28 cellular contexts compared by ENCODE assay signal in the genomic region with DNA sequence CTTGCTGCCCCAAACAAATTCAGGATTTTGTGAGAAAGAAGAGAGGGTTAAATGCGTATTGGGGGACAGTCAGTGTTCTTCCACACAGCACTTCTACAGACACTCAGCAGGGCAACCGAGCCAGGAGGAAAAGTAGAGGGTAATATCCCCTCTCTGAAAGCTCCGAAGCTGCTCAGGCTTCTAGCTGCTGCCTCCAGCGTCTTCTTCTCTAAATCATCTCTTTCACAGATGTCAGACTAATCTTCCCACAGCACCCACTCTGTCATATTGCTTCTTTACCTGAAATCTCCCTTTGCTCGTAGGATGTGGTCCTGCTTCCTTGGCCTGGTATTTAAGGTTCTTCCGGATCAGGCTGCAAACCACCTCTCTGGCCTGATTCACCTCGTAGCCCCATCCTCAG.
DNase-seq lines count a peak whose midpoint lies in the region; ATAC-seq, FAIRE-seq and TF ChIP-seq lines count a peak whose summit lies in the region.
"Had no signal": no experiment of that assay in that cellular context is flagged by ENCODE, and none has a peak within 500 bp of the region (broad histone marks: within the 10 kb centered on the region; RNA-seq: fewer than 3 reads in every experiment).

No MANE protein-coding gene starts in this region.

- BruUV-seq in IMR-90 (replicated peaks; lab: Mats Ljungman, UMichigan) (no TSS peak), K562 (replicated peaks; lab: Mats Ljungman, UMichigan) (no TSS peak)

- H3K36me3 ChIP-seq in IMR-90 (ENCODE audit: control insufficient read depth, insufficient read depth, low read length) (no peaks in the 10 kb centered on the region), K562 (ENCODE audit: control insufficient read depth, insufficient read depth, low read length) (no peaks in the 10 kb centered on the region), thoracic aorta (no peaks in the 10 kb centered on the region), thyroid gland (no peaks in the 10 kb centered on the region)
- H3K36me3 ChIP-seq: BLaER1, HAP-1, Peyer's patch had no signal

- no peak overlapping the region for H2AFZ ChIP-seq in IMR-90 (replicated peaks; ENCODE audit: low read length, poor library complexity)
- no peak overlapping the region for H2AFZ ChIP-seq in K562 (ENCODE audit: low read depth, low read length)
- H2AFZ ChIP-seq: GM23248 had no signal

- H3K27me3 ChIP-seq in IMR-90 (ENCODE audit: control insufficient read depth, insufficient read depth, low read length), result no peaks in the 10 kb centered on the region
- no peaks in the 10 kb centered on the region for H3K27me3 ChIP-seq in K562 (ENCODE audit: control insufficient read depth in 2 of 2, insufficient read depth in 2 of 2, low read length in 2 of 2)
- no peaks in the 10 kb centered on the region for H3K27me3 ChIP-seq in thoracic aorta (replicated peaks; ENCODE audit: insufficient read depth)
- no peaks in the 10 kb centered on the region for H3K27me3 ChIP-seq in thyroid gland
- H3K27me3 ChIP-seq: BLaER1, Peyer's patch had no signal

- H2AK9ac ChIP-seq in IMR-90 (replicated peaks; ENCODE audit: low read depth, low read length, poor library complexity), result no peak overlapping the region

- no peaks in the 10 kb centered on the region for H3K79me2 ChIP-seq in K562 (ENCODE audit: control insufficient read depth, insufficient read depth, low read length)

- 91% methylated on average over 3 of the region's 7 CpGs; no CpG with 5 or more reads in 1 of the 2 experiments for WGBS in IMR-90 (ENCODE audit: extremely low coverage in 2 of 2, insufficient read length in 1 of 2), 2 experiments
- 48% methylated on average over 7 of the region's 7 CpGs for WGBS in K562 (ENCODE audit: insufficient coverage, low coverage, missing lambda C conversion rate)
- WGBS in thyroid gland, 2 donors, result 91 to 95% methylated on average over 7 of the region's 7 CpGs

- ATAC-seq in IMR-90 (ENCODE audit: low read depth), result no peak
- no peak for ATAC-seq in K562
- ATAC-seq in thoracic aorta (ENCODE audit: insufficient number of reproducible peaks, low FRiP score, low read depth), result no peak
- no peak for ATAC-seq in HG03439 (IDR thresholded peaks at IDR 0.05; ENCODE audit: unreplicated experiment)

- H2BK120ac ChIP-seq in IMR-90 (ENCODE audit: low read depth, low read length), result no peak overlapping the region

- dilution Hi-C loops in IMR-90 (cut with HindIII; ENCODE audit: low sequenced_read_pairs, unreplicated experiment), result no loop called here

- no peak overlapping the region for H3K4me2 ChIP-seq in IMR-90 (ENCODE audit: low read depth, low read length)
- no peak overlapping the region for H3K4me2 ChIP-seq in K562 (ENCODE audit: insufficient read depth, low read length)

- peaks cover 25% of the 10 kb centered on the region for H3K4me1 ChIP-seq in IMR-90 (ENCODE audit: control insufficient read depth, insufficient read depth, low read length)
- peaks cover 19 to 34% of the 10 kb centered on the region in 2 experiments for H3K4me1 ChIP-seq in K562 (replicated peaks in 1 of 2; ENCODE audit: control insufficient read depth in 2 of 2, insufficient read depth in 2 of 2, low read length in 2 of 2)
- H3K4me1 ChIP-seq in thoracic aorta (ENCODE audit: control insufficient read depth in 1 of 2, low read depth in 2 of 2), result peaks cover 41 to 78% of the 10 kb centered on the region in 2 donors
- peaks cover 15 to 42% of the 10 kb centered on the region in 2 donors for H3K4me1 ChIP-seq in thyroid gland

- no peak overlapping the region for H2BK20ac ChIP-seq in IMR-90 (ENCODE audit: low read depth, low read length)

- no peak for TF ChIP-seq EP300 in K562 (IDR thresholded peaks at IDR 0.05; ENCODE audit: low read length)

- no peak for FAIRE-seq in K562 (lab: Jason Lieb, UNC)
- FAIRE-seq: A204.1, GM12892, GM19239 had no signal

- no peak overlapping the region for H3K27ac ChIP-seq in IMR-90 (ENCODE audit: insufficient read depth, low read length)
- H3K27ac ChIP-seq in K562 (ENCODE audit: extremely low read depth, low read depth, low read length), result no peak overlapping the region
- H3K27ac ChIP-seq in thoracic aorta, result peak overlapping the region; percentile 45 to 93
- H3K27ac ChIP-seq in thyroid gland, result no peak overlapping the region
- H3K27ac ChIP-seq: BLaER1, GM23248, Peyer's patch, SK-N-MC had no signal

- H3K9ac ChIP-seq in IMR-90 (ENCODE audit: low read depth, low read length) (no peak overlapping the region), K562 (ENCODE audit: insufficient read depth in 1 of 2, low read depth in 2 of 2, low read length in 2 of 2) (no peak overlapping the region; a peak in 1 of 4 replicates)
- H3K9ac ChIP-seq: BLaER1, GM23248 had no signal

- POLR2A ChIA-PET in IMR-90 (lab: Charles Lee; ENCODE audit: unreplicated experiment), result no interaction called here
- POLR2A ChIA-PET in K562 (lab: Yijun Ruan, JAX), result interaction anchor here (0.9 to 1.8 kb wide), 4 partner anchors 8 to 312 kb away, joined by 3 to 5 read pairs (median 4); no protein-coding TSS in a partner anchor

- TF ChIP-seq RAD21 in IMR-90 (IDR thresholded peaks at IDR 0.05; ENCODE audit: low read length) (no peak), K562 (CRISPR knock-in tag; conservative IDR thresholded peaks at IDR 0.05 in 1 of 2, IDR thresholded peaks at IDR 0.05 in 1 of 2) (no peak)

- no peak overlapping the region for H4K91ac ChIP-seq in IMR-90 (ENCODE audit: insufficient read depth, low read depth, low read length)

- no peaks in the 10 kb centered on the region for H3K79me1 ChIP-seq in IMR-90 (ENCODE audit: low read depth in 1 of 2, low read length in 2 of 2)

- H3K56ac ChIP-seq in IMR-90 (ENCODE audit: extremely low read depth, insufficient read depth, low read length), result no peak overlapping the region

- peak overlapping the region; percentile 19; the same call in 1 of the 2 replicates for H3K4ac ChIP-seq in IMR-90 (ENCODE audit: low read depth, low read length)

- H3K9me3 ChIP-seq in IMR-90 (ENCODE audit: control insufficient read depth, insufficient read depth, low read length) (no peaks in the 10 kb centered on the region), K562 (replicated peaks; ENCODE audit: control insufficient read depth, insufficient read depth, low read depth, low read length) (no peaks in the 10 kb centered on the region), thoracic aorta (no peaks in the 10 kb centered on the region), thyroid gland (no peaks in the 10 kb centered on the region)
- H3K9me3 ChIP-seq: BLaER1, HAP-1, Peyer's patch had no signal

- H3K23ac ChIP-seq in IMR-90 (ENCODE audit: low read depth, low read length), result no peak overlapping the region

- TF ChIP-seq POLR2A in IMR-90 (IDR thresholded peaks at IDR 0.05; ENCODE audit: low read depth, low read length) (no peak), K562 (conservative IDR thresholded peaks at IDR 0.05) (no peak), thyroid gland (IDR thresholded peaks at IDR 0.05) (no peak)

- H2BK5ac ChIP-seq in IMR-90 (ENCODE audit: low read depth, low read length, poor library complexity, severe bottlenecking), result no peak overlapping the region

- intact Hi-C loops in IMR-90 (cut with micrococcal nuclease), result no loop called here
- intact Hi-C loops in K562 (cut with micrococcal nuclease), result no loop called here
- intact Hi-C loops in thyroid gland (cut with DNase I), result no loop called here

- CTCF ChIA-PET in IMR-90 (lab: Yijun Ruan, JAX), result interaction anchor here (0.6 kb wide), 1 partner anchor 49 kb away, joined by 4 read pairs; no protein-coding TSS in a partner anchor
- CTCF ChIA-PET in K562 (lab: Yijun Ruan, JAX; ENCODE audit: low intra/inter-chr PET ratio), result no interaction called here

- no peaks in the 10 kb centered on the region for H4K20me1 ChIP-seq in IMR-90 (ENCODE audit: insufficient read depth, low read length)
- H4K20me1 ChIP-seq in K562 (replicated peaks; ENCODE audit: control insufficient read depth, insufficient read depth, low read length), result no peaks in the 10 kb centered on the region
- H4K20me1 ChIP-seq: BLaER1 had no signal

- no peak for DNase-seq in IMR-90
- no peak for DNase-seq in K562 (ENCODE audit: extremely low read depth in 1 of 4, low spot score in 3 of 4)
- peak; percentile 30 for DNase-seq in mesenteric fat pad (ENCODE audit: low spot score)
- DNase-seq in thoracic aorta (ENCODE audit: low spot score), result no peak
- DNase-seq in kidney glomerular epithelial cell (lab: John Stamatoyannopoulos, UW), result no peak
- DNase-seq in thyroid gland, result no peak
- DNase-seq: CD4-positive, CD25-positive, alpha-beta regulatory T cell; DMS153; DND-41; GM23248; HFFc6; NCI-H1048; NCI-H1417 treated with DMSO at 0.1 percent for 48 hours; NCI-H1694 treated with DMSO at 0.1 percent for 48 hours; NCI-H2081 treated with DMSO at 0.1 percent for 48 hours; NCI-H2171; NCI-H345; NCI-H510A treated with DMSO at 0.1 percent for 48 hours; OCI-M1; Peyer's patch; SIG-M5 had no signal

- no peak overlapping the region for H4K8ac ChIP-seq in IMR-90 (ENCODE audit: low read depth in 2 of 2, low read length in 2 of 2)

- in situ Hi-C loops in IMR-90 (cut with MboI; ENCODE audit: low sequenced_read_pairs) (no loop called here), K562 (cut with MboI) (loop anchor here (10.0 kb wide), 1 partner anchor 355 kb away; no protein-coding TSS in a partner anchor)

- no peak overlapping the region for H3K4me3 ChIP-seq in IMR-90 (ENCODE audit: insufficient read depth, low read depth, low read length)
- no peak overlapping the region for H3K4me3 ChIP-seq in K562
- no peak overlapping the region for H3K4me3 ChIP-seq in thoracic aorta
- no peak overlapping the region for H3K4me3 ChIP-seq in thyroid gland (replicated peaks in 1 of 3)
- H3K4me3 ChIP-seq: BLaER1, GM23248, HAP-1, Peyer's patch, SK-N-MC had no signal

- no peak overlapping the region for H4K5ac ChIP-seq in IMR-90 (ENCODE audit: low read depth, low read length)

- H3K9me1 ChIP-seq in IMR-90 (ENCODE audit: insufficient read depth, low read length), result peaks cover 19% of the 10 kb centered on the region
- H3K9me1 ChIP-seq in K562 (ENCODE audit: control insufficient read depth, insufficient read depth, low read length), result no peaks in the 10 kb centered on the region

- TF ChIP-seq CTCF in IMR-90 (conservative IDR thresholded peaks at IDR 0.05; ENCODE audit: low read depth, low read length) (no peak), K562 (IDR thresholded peaks at IDR 0.05 in 2 of 3, conservative IDR thresholded peaks at IDR 0.05 in 1 of 3; ENCODE audit: insufficient read depth in 2 of 3, low read depth in 1 of 3, low read length in 3 of 3) (no peak), thoracic aorta (IDR thresholded peaks at IDR 0.05) (no peak), thyroid gland (IDR thresholded peaks at IDR 0.05) (no peak)

- peak overlapping the region; percentile 15; the same call in 1 of the 3 replicates for H2BK15ac ChIP-seq in IMR-90 (ENCODE audit: low read depth, low read length)

- H2AK5ac ChIP-seq in IMR-90 (ENCODE audit: low read depth, low read length), result peak overlapping the region; percentile 23; the same call in 1 of the 2 replicates

- H3K14ac ChIP-seq in IMR-90 (replicated peaks; ENCODE audit: low read depth, low read length), result no peak overlapping the region; the same call in 1 of the 2 replicates

- H3K18ac ChIP-seq in IMR-90 (ENCODE audit: low read depth, low read length), result no peak overlapping the region

TF ChIP-seq in K562, 482 proteins besides CTCF, POLR2A, EP300 and RAD21 (continues in another document):
- no peak for TF ChIP-seq ILF3 (IDR thresholded peaks at IDR 0.05; ENCODE audit: borderline replicate concordance)

Comparison
In these comparisons a context has a peak if more than half of its experiments do, and no peak if none do; other contexts are left out.
1. H3K27ac ChIP-seq: peak in thoracic aorta (2 of 2); none in IMR-90 (single experiment), K562 (single experiment) and thyroid gland (0 of 3).